8 cellular contexts compared by ENCODE assay signal in genomic region chr3:173584093-173584833, GRCh38.
DNase-seq lines count a peak whose midpoint lies in the region; ATAC-seq and TF ChIP-seq lines count a peak whose summit lies in the region.

No MANE protein-coding gene starts in this region.

- no peaks in the 10 kb centered on the region for H3K27me3 ChIP-seq in IMR-90 (ENCODE audit: control insufficient read depth, insufficient read depth, low read length)
- H3K27me3 ChIP-seq in hepatocyte, result peaks cover 19% of the 10 kb centered on the region

- POLR2A ChIA-PET in IMR-90 (lab: Charles Lee; ENCODE audit: unreplicated experiment), result interaction anchor here (0.5 kb wide), 1 partner anchor 856 kb away, joined by 4 read pairs; no protein-coding TSS in a partner anchor

- no peak overlapping the region for H4K5ac ChIP-seq in IMR-90 (ENCODE audit: low read depth, low read length)

- no peak for TF ChIP-seq POLR2A in IMR-90 (IDR thresholded peaks at IDR 0.05; ENCODE audit: low read depth, low read length)

- 7% methylated on average over 7 of the region's 16 CpGs; no CpG with 5 or more reads in 1 of the 2 experiments for WGBS in IMR-90 (ENCODE audit: extremely low coverage in 2 of 2, insufficient read length in 1 of 2), 2 experiments
- 5% methylated on average over 16 of the region's 16 CpGs for WGBS in hepatocyte (ENCODE audit: low lambda C conversion rate, missing lambda C conversion rate)

- H3K14ac ChIP-seq in IMR-90 (replicated peaks; ENCODE audit: low read depth, low read length), result peak overlapping the region; percentile 58; the same call in 1 of the 2 replicates

- H3K4me2 ChIP-seq in IMR-90 (ENCODE audit: low read depth, low read length), result peak overlapping the region; percentile 94
- H3K4me2 ChIP-seq in hepatocyte, result peak overlapping the region; percentile 87

- no peaks in the 10 kb centered on the region for H3K36me3 ChIP-seq in IMR-90 (ENCODE audit: control insufficient read depth, insufficient read depth, low read length)
- no peaks in the 10 kb centered on the region for H3K36me3 ChIP-seq in hepatocyte (replicated peaks; ENCODE audit: insufficient read depth, low read depth)

- in situ Hi-C loops in IMR-90 (cut with MboI; ENCODE audit: low sequenced_read_pairs), result loop anchor here (25.0 kb wide), 1 partner anchor 828 kb away; no protein-coding TSS in a partner anchor

- TF ChIP-seq RAD21 in IMR-90 (IDR thresholded peaks at IDR 0.05; ENCODE audit: low read length), result peak; percentile 71

- no peaks in the 10 kb centered on the region for H3K9me1 ChIP-seq in IMR-90 (ENCODE audit: insufficient read depth, low read length)

- CTCF ChIA-PET in IMR-90 (lab: Yijun Ruan, JAX), result interaction anchor here (0.7 to 1.3 kb wide), 4 partner anchors 31 to 397 kb away, joined by 3 to 4 read pairs (median 4); no protein-coding TSS in a partner anchor

- no peak overlapping the region for H2BK5ac ChIP-seq in IMR-90 (ENCODE audit: low read depth, low read length, poor library complexity, severe bottlenecking)

- H3K23ac ChIP-seq in IMR-90 (ENCODE audit: low read depth, low read length), result peak overlapping the region; percentile 75

- dilution Hi-C loops in IMR-90 (cut with HindIII; ENCODE audit: low sequenced_read_pairs, unreplicated experiment), result no loop called here

- H2AK5ac ChIP-seq in IMR-90 (ENCODE audit: low read depth, low read length), result no peak overlapping the region

- peak overlapping the region; percentile 80; the same call in 1 of the 2 replicates for H3K56ac ChIP-seq in IMR-90 (ENCODE audit: extremely low read depth, insufficient read depth, low read length)

- H4K8ac ChIP-seq in IMR-90 (ENCODE audit: low read depth in 2 of 2, low read length in 2 of 2), result no peak overlapping the region

- H3K9ac ChIP-seq in IMR-90 (ENCODE audit: low read depth, low read length), result peak overlapping the region; percentile 53; the same call in 1 of the 2 replicates

- ATAC-seq in IMR-90 (ENCODE audit: low read depth) (peak; percentile 57; the same call in 1 of the 2 replicates), GM21825 (IDR thresholded peaks at IDR 0.05; ENCODE audit: unreplicated experiment) (no peak), HG02970 (IDR thresholded peaks at IDR 0.05; ENCODE audit: low FRiP score, unreplicated experiment) (no peak)

- H3K79me1 ChIP-seq in IMR-90 (ENCODE audit: low read depth in 1 of 2, low read length in 2 of 2), result no peaks in the 10 kb centered on the region

- peak overlapping the region; percentile 59; the same call in 1 of the 2 replicates for H2BK120ac ChIP-seq in IMR-90 (ENCODE audit: low read depth, low read length)

- H4K91ac ChIP-seq in IMR-90 (ENCODE audit: insufficient read depth, low read depth, low read length), result no peak overlapping the region; the same call in 1 of the 2 replicates

- H3K4me3 ChIP-seq in IMR-90 (ENCODE audit: insufficient read depth, low read depth, low read length) (peak overlapping the region; percentile 62), hepatocyte (peak overlapping the region; percentile 63), skeletal muscle cell (ENCODE audit: low read depth, low read length) (peak overlapping the region; percentile 63)

- H3K4me1 ChIP-seq in IMR-90 (ENCODE audit: control insufficient read depth, insufficient read depth, low read length) (no peaks in the 10 kb centered on the region), hepatocyte (ENCODE audit: insufficient read depth) (no peaks in the 10 kb centered on the region)

- H3K4ac ChIP-seq in IMR-90 (ENCODE audit: low read depth, low read length), result peak overlapping the region; percentile 47; the same call in 1 of the 2 replicates

- H4K20me1 ChIP-seq in IMR-90 (ENCODE audit: insufficient read depth, low read length), result no peaks in the 10 kb centered on the region
- no peaks in the 10 kb centered on the region for H4K20me1 ChIP-seq in hepatocyte (ENCODE audit: insufficient read depth, poor library complexity, severe bottlenecking)

- no peaks in the 10 kb centered on the region for H3K9me2 ChIP-seq in hepatocyte (replicated peaks; ENCODE audit: insufficient read depth)

- BruUV-seq in IMR-90 (replicated peaks; lab: Mats Ljungman, UMichigan), result no TSS peak

- H2BK20ac ChIP-seq in IMR-90 (ENCODE audit: low read depth, low read length), result no peak overlapping the region

- DNase-seq in GM03348 (ENCODE audit: low spot score), result peak; percentile 62
- peak; percentile 44 for DNase-seq in IMR-90
- DNase-seq in amniotic stem cell (lab: John Stamatoyannopoulos, UW), result peak; percentile 4
- DNase-seq in hepatocyte (ENCODE audit: low spot score), result peak; percentile 62
- peak; percentile 5 for DNase-seq in skeletal muscle cell (ENCODE audit: low read depth)
- no peak for DNase-seq in GOT3 (lab: John Stamatoyannopoulos, UW)

- H2AK9ac ChIP-seq in IMR-90 (replicated peaks; ENCODE audit: low read depth, low read length, poor library complexity), result no peak overlapping the region

- H2AFZ ChIP-seq in IMR-90 (replicated peaks; ENCODE audit: low read length, poor library complexity) (peak overlapping the region; percentile 73), hepatocyte (peak overlapping the region; percentile 62)

- TF ChIP-seq CTCF in IMR-90 (conservative IDR thresholded peaks at IDR 0.05; ENCODE audit: low read depth, low read length) (peak; percentile 73), hepatocyte (IDR thresholded peaks at IDR 0.05; ENCODE audit: poor library complexity) (peak; percentile 64)

- intact Hi-C loops in IMR-90 (cut with micrococcal nuclease), result loop anchor here (1.0 to 10.0 kb wide), 5 partner anchors 155 to 857 kb away; no protein-coding TSS in a partner anchor

- H3K9me3 ChIP-seq in IMR-90 (ENCODE audit: control insufficient read depth, insufficient read depth, low read length) (no peaks in the 10 kb centered on the region), hepatocyte (ENCODE audit: low read depth) (no peaks in the 10 kb centered on the region)

- peak overlapping the region; percentile 57; the same call in 1 of the 2 replicates for H3K18ac ChIP-seq in IMR-90 (ENCODE audit: low read depth, low read length)

- H3K27ac ChIP-seq in IMR-90 (ENCODE audit: insufficient read depth, low read length) (no peak overlapping the region), hepatocyte (peak overlapping the region; percentile 68)

- H3K79me2 ChIP-seq in hepatocyte, result peaks cover 2% of the 10 kb centered on the region

- H2BK15ac ChIP-seq in IMR-90 (ENCODE audit: low read depth, low read length), result no peak overlapping the region

TF ChIP-seq in IMR-90, 13 proteins besides CTCF, POLR2A, EP300 and RAD21:
- 0 out of 2 replicates have a peak, but pooled peaks have one; percentile 42 for TF ChIP-seq SMC3 (IDR thresholded peaks at IDR 0.05; ENCODE audit: low read depth, low read length)
- no peak for TF ChIP-seq BHLHE40 (IDR thresholded peaks at IDR 0.05; ENCODE audit: low read depth, low read length)
